17 cellular contexts compared by ENCODE assay signal in the genomic region with DNA sequence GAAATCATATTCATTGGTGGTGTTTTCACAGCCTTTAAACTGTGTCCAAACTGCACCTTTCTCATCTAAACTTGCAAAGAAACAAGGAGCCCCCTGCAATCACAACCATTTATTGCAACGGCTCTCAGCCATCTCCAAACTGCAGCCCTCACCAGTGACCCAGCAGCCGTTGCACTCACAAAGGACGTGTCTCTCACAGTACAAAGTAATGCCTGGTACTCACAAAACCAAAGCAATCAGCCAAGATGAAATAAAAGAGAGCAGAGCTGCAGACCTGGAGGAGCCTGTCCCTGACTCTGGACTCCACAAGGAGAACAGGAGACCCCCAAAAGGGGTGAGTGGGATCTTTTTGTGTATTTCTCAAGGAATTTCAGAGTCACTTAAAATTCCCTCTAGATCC. TPM values are rescaled to one million over a fixed set of nuclear protein-coding genes. Genes with fewer than 3 reads are reported as not detected.
DNase-seq lines count a peak whose midpoint lies in the region; ATAC-seq, FAIRE-seq and TF ChIP-seq lines count a peak whose summit lies in the region.
"Had no signal": no experiment of that assay in that cellular context is flagged by ENCODE, and none has a peak within 500 bp of the region (broad histone marks: within the 10 kb centered on the region; RNA-seq: fewer than 3 reads in every experiment).

No MANE protein-coding gene starts in this region.

- DNase-seq in activated T-cell treated with anti-CD3 and anti-CD28 coated beads, Interleukin-2, amount 50 U/mL, for 24 hours: no peak
- DNase-seq in activated T-cell treated with anti-CD3 and anti-CD28 coated beads, Interleukin-2, amount 50 U/mL, for 48 hours: no peak
- DNase-seq in Peyer's patch (no peak), GM12878 (ENCODE audit: low read depth, low spot score) (no peak), H54 (ENCODE audit: insufficient read length, low spot score) (no peak), superior temporal gyrus (ENCODE audit: extremely low spot score) (no peak)
- DNase-seq in stimulated activated naive CD8-positive, alpha-beta T cell treated with anti-CD3 and anti-CD28 coated beads, Interleukin-15, Interleukin-2, amounts not matched to agents 100 U/mL and 50 U/mL, for 24 hours: no peak
- DNase-seq: ACHN, body of pancreas, erythroblast, NCI-H1417, NCI-H2171 treated with DMSO at 0.1 percent for 48 hours, psoas muscle, uterus had no signal

- H3K27me3 ChIP-seq in Peyer's patch: no peaks in the 10 kb centered on the region
- H3K27me3 ChIP-seq in GM12878 (replicated peaks in 1 of 2; ENCODE audit: control insufficient read depth in 2 of 2, insufficient read depth in 2 of 2, low read length in 1 of 2): no peaks in the 10 kb centered on the region
- H3K27me3 ChIP-seq: body of pancreas, uterus had no signal

- ATAC-seq in GM12878 (no peak), GM19324 (IDR thresholded peaks at IDR 0.05; ENCODE audit: low FRiP score, unreplicated experiment) (no peak)
- peak; percentile 10 for ATAC-seq in stimulated activated naive CD8-positive, alpha-beta T cell treated with anti-CD3 and anti-CD28 coated beads, Interleukin-15, Interleukin-2, amounts not matched to agents 100 U/mL and 50 U/mL, for 24 hours
- ATAC-seq: body of pancreas, psoas muscle had no signal

- no peak overlapping the region for H3K4me2 ChIP-seq in GM12878 (ENCODE audit: control insufficient read depth, insufficient read depth)

- 0 out of 2 replicates have a peak overlapping the region, but pooled peaks have one; percentile 1 for H3K9ac ChIP-seq in GM12878 (ENCODE audit: control insufficient read depth, insufficient read depth, low read length)

- H4K20me1 ChIP-seq in GM12878 (ENCODE audit: control insufficient read depth, insufficient read depth): no peaks in the 10 kb centered on the region

- peak overlapping the region; percentile 94 for H3K4me3 Mint-ChIP-seq in activated T-cell treated with anti-CD3 and anti-CD28 coated beads, Interleukin-2, amount 50 U/mL, for 24 hours
- H3K4me3 Mint-ChIP-seq: dendritic cell treated with granulocyte-macrophage colony-stimulating factor and Interleukin-4, amounts not matched to agents 40 ng/mL and 50 ng/mL, for 4 days had no signal

- BruUV-seq in GM12878 (replicated peaks; lab: Mats Ljungman, UMichigan): no TSS peak

- in situ Hi-C loops in GM12878 (cut with MboI): no loop called here

- no peak for TF ChIP-seq POLR2A in Peyer's patch (IDR thresholded peaks at IDR 0.05)
- no peak for TF ChIP-seq POLR2A in GM12878 (IDR thresholded peaks at IDR 0.05; ENCODE audit: low read depth, low read length)
- TF ChIP-seq POLR2A in H54 (IDR thresholded peaks at IDR 0.05; ENCODE audit: low read depth, low read length): no peak

- H3K9me3 Mint-ChIP-seq in activated T-cell treated with anti-CD3 and anti-CD28 coated beads, Interleukin-2, amount 50 U/mL, for 24 hours: peaks cover 4% of the 10 kb centered on the region
- H3K9me3 Mint-ChIP-seq: dendritic cell treated with granulocyte-macrophage colony-stimulating factor and Interleukin-4, amounts not matched to agents 40 ng/mL and 50 ng/mL, for 4 days had no signal

- H3K4me3 ChIP-seq in Peyer's patch (no peak overlapping the region), GM12878 (no peak overlapping the region)
- H3K4me3 ChIP-seq: body of pancreas, psoas muscle, uterus had no signal

- intact Hi-C loops in GM12878 (cut with micrococcal nuclease; ENCODE audit: unreplicated experiment): no loop called here

- no peak for TF ChIP-seq CTCF in Peyer's patch (IDR thresholded peaks at IDR 0.05)
- TF ChIP-seq CTCF in GM12878 (IDR thresholded peaks at IDR 0.05 in 2 of 3, conservative IDR thresholded peaks at IDR 0.05 in 1 of 3; ENCODE audit: control insufficient read depth in 2 of 3, extremely low read depth in 1 of 3, insufficient read depth in 1 of 3, low read depth in 3 of 3, low read length in 3 of 3): no peak

- H3K27me3 Mint-ChIP-seq in activated T-cell treated with anti-CD3 and anti-CD28 coated beads, Interleukin-2, amount 50 U/mL, for 24 hours: no peaks in the 10 kb centered on the region
- H3K27me3 Mint-ChIP-seq: dendritic cell treated with granulocyte-macrophage colony-stimulating factor and Interleukin-4, amounts not matched to agents 40 ng/mL and 50 ng/mL, for 4 days had no signal

- RAD21 ChIA-PET in GM12878 (lab: Charles Lee; ENCODE audit: unreplicated experiment): interaction anchor here (1.1 to 1.5 kb wide), 3 partner anchors 8 to 107 kb away, joined by 3 to 6 read pairs (median 6); no protein-coding TSS in a partner anchor

- H2AFZ ChIP-seq in GM12878 (ENCODE audit: control insufficient read depth, low read depth, low read length): no peak overlapping the region

- H3K27ac ChIP-seq in Peyer's patch (peak overlapping the region in 3 of 4 donors; percentile 0 to 42 (median 36)), GM12878 (ENCODE audit: control insufficient read depth, insufficient read depth) (0 out of 2 replicates have a peak overlapping the region, but pooled peaks have one; percentile 4)
- H3K27ac ChIP-seq: body of pancreas, psoas muscle, uterus had no signal

- no peak for TF ChIP-seq RAD21 in GM12878 (IDR thresholded peaks at IDR 0.05; ENCODE audit: insufficient read depth, low read depth, low read length)

- CTCF ChIA-PET in GM12878 (lab: Yijun Ruan, JAX): interaction anchor here (6.4 to 22.5 kb wide), 3 partner anchors 13 to 106 kb away, joined by 46 to 549 read pairs (median 314); no protein-coding TSS in a partner anchor

- H3K79me2 ChIP-seq in GM12878 (ENCODE audit: control insufficient read depth, insufficient read depth, low read length): peaks cover 32% of the 10 kb centered on the region

- H3K27ac Mint-ChIP-seq in activated T-cell treated with anti-CD3 and anti-CD28 coated beads, Interleukin-2, amount 50 U/mL, for 24 hours: peak overlapping the region; percentile 90
- H3K27ac Mint-ChIP-seq: dendritic cell treated with granulocyte-macrophage colony-stimulating factor and Interleukin-4, amounts not matched to agents 40 ng/mL and 50 ng/mL, for 4 days had no signal

- no peak for TF ChIP-seq EP300 in GM12878 (IDR thresholded peaks at IDR 0.05; ENCODE audit: borderline replicate concordance in 1 of 2, control insufficient read depth in 1 of 2, low read depth in 2 of 2, low read length in 2 of 2)

- H3K36me3 Mint-ChIP-seq in activated T-cell treated with anti-CD3 and anti-CD28 coated beads, Interleukin-2, amount 50 U/mL, for 24 hours (ENCODE audit: low read depth): peaks cover 92% of the 10 kb centered on the region

- peaks cover 88% of the 10 kb centered on the region for H3K4me1 Mint-ChIP-seq in activated T-cell treated with anti-CD3 and anti-CD28 coated beads, Interleukin-2, amount 50 U/mL, for 24 hours (ENCODE audit: low read depth)

- 21% methylated on average over 3 of the region's 3 CpGs for WGBS in GM12878 (ENCODE audit: insufficient coverage, insufficient replicate concordance, low lambda C conversion rate, missing lambda C conversion rate)

- SMC1A ChIA-PET in GM12878 (lab: Charles Lee; ENCODE audit: uncharacterized antibody, unreplicated experiment): interaction anchor here (1.4 to 15.3 kb wide), 5 partner anchors 8 to 20 kb away, joined by 4 to 305 read pairs (median 8); no protein-coding TSS in a partner anchor

- no peaks in the 10 kb centered on the region for H3K9me3 ChIP-seq in Peyer's patch
- H3K9me3 ChIP-seq in GM12878 (replicated peaks; ENCODE audit: control insufficient read depth, insufficient read depth, low read length): no peaks in the 10 kb centered on the region
- H3K9me3 ChIP-seq: body of pancreas, psoas muscle, uterus had no signal

- FAIRE-seq in GM12878 (lab: Jason Lieb, UNC) (no peak), H54 (lab: Jason Lieb, UNC) (no peak)

- POLR2A ChIA-PET in GM12878 (lab: Charles Lee): interaction anchor here (0.6 to 0.8 kb wide), 3 partner anchors 119 to 1372 kb away, joined by 5 read pairs; no protein-coding TSS in a partner anchor

- no peaks in the 10 kb centered on the region for H3K36me3 ChIP-seq in Peyer's patch
- H3K36me3 ChIP-seq in GM12878 (ENCODE audit: control insufficient read depth in 2 of 2, insufficient read depth in 2 of 2, low read length in 1 of 2): peaks cover 0 to 5% of the 10 kb centered on the region in 2 experiments; a peak in 1 of 4 replicates
- H3K36me3 ChIP-seq: uterus had no signal

- H3K4me1 ChIP-seq in Peyer's patch: peaks cover 0 to 14% (median 2%) of the 10 kb centered on the region in 4 donors
- H3K4me1 ChIP-seq in GM12878 (ENCODE audit: control insufficient read depth, insufficient read depth, low read length): peaks cover 24% of the 10 kb centered on the region
- H3K4me1 ChIP-seq: body of pancreas, psoas muscle, uterus had no signal

RNA-seq across cellular contexts. Expression of a gene that starts 20.2 kb away (rescaled TPM):
- total RNA-seq in Peyer's patch (1 to 10 TPM in 3 of 4 donors, not detected in 1; 1.7 to 9.9 (median 2.5) TPM), GM12878 (2014; rRNA removed) (4.6 and 7.0 TPM in 2 replicates), GM12878 (2014; rRNA removed; fragmentation: Illumina TruSeq; extraction: Trizol) (5.4 and 7.2 TPM in 2 replicates), GM12878 (2021) (13.5 and 13.6 TPM in 2 replicates)
- 11.6 and 13.1 TPM in 2 replicates for total RNA-seq in GM12878 (2013; cell fraction: nucleolus; rRNA removed)
- 5.9 TPM for polyA plus RNA-seq in GM12878 (2011; ENCODE audit: low read depth)
- polyA plus RNA-seq in GM12878 (2011; rRNA removed) (1.4 and 2.7 TPM in 2 replicates), GM12878 (2014; fragmentation: Illumina TruSeq; extraction: Trizol) (5.0 and 9.0 TPM in 2 replicates), GM12878 (2014; fragmentation: Nextera tagmentation; extraction: Ambion mirVana) (1 to 10 TPM in 1 of 2 experiments, under 1 TPM in 1; 0.87 to 1.0 TPM), GM12878 (2014; rRNA removed) (10.0 and 12.4 TPM in 2 replicates), GM12878 (2016; fragmentation: Nextera tagmentation; extraction: Ambion mirVana) (10 to 100 TPM; 12.1 to 12.5 TPM)
- 5.0 and 5.7 TPM in 2 replicates for polyA plus RNA-seq in GM12878 (2011; cell fraction: cytosol; rRNA removed)
- 6.1 and 7.6 TPM in 2 replicates for polyA plus RNA-seq in GM12878 (2011; cell fraction: nucleus; rRNA removed)
- polyA plus RNA-seq in GM12878 (2012): 21.6 and 37.4 TPM in 2 replicates
- 1.5 and 5.0 TPM in 2 replicates for polyA minus RNA-seq in GM12878 (2011; rRNA and poly(A)+ RNA removed)
- 3.2 TPM in 1 of 2 replicates, not detected in the other for polyA minus RNA-seq in GM12878 (2011; cell fraction: cytosol; rRNA and poly(A)+ RNA removed)
- 1.7 and 2.0 TPM in 2 replicates for polyA minus RNA-seq in GM12878 (2011; cell fraction: nucleus; rRNA and poly(A)+ RNA removed)
- total RNA-seq: myocyte had no signal
